ENCODE assay signal across 16 cellular contexts in the genomic region with DNA sequence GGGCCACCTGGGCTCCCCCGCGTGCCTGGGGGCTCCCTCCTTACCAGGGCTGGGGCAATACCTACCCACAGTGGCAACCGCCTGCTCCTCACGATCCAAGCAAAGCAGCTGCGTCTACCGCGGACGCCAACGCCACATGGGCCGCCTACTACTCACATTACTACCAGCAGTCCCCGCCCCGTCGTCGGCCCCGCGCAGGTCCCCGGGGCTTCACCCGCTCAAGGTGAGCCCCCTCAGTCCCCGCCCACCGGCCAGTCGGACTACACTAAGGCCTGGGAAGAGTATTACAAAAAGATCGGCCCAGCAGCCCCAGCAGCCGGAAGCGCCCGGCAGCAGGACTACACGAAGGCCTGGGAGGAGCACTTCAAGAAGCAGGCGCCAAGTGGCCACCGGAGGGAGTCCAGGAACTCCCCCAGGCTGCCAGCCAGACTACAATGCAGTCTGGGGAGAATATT.
DNase-seq lines count a peak whose midpoint lies in the region; ATAC-seq, FAIRE-seq and TF ChIP-seq lines count a peak whose summit lies in the region.
"Had no signal": no experiment of that assay in that cellular context is flagged by ENCODE, and none has a peak within 500 bp of the region (broad histone marks: within the 10 kb centered on the region; RNA-seq: fewer than 3 reads in every experiment).

No MANE protein-coding gene starts in this region.

- H3K4me3 ChIP-seq in HCT116 (replicated peaks in 1 of 2; ENCODE audit: low read depth in 1 of 2, low read length in 2 of 2) (no peak overlapping the region), small intestine (ENCODE audit: low read depth in 1 of 2, low read length in 2 of 2) (no peak overlapping the region)
- H3K4me3 ChIP-seq: gastrocnemius medialis, skin epidermis, suprapubic skin had no signal

- intact Hi-C loops in HCT116 (cut with micrococcal nuclease): no loop called here

- no peak overlapping the region for H3K9ac ChIP-seq in HCT116 (ENCODE audit: low read length)

- peak in 2 of 3 experiments; percentile 40; a peak in 3 of 6 replicates for TF ChIP-seq CTCF in HCT116 (IDR thresholded peaks at IDR 0.05 in 2 of 3, conservative IDR thresholded peaks at IDR 0.05 in 1 of 3; ENCODE audit: borderline replicate concordance in 1 of 3, insufficient read depth in 1 of 3, low read depth in 2 of 3, low read length in 2 of 3)
- TF ChIP-seq CTCF in WTC11 (IDR thresholded peaks at IDR 0.05): no peak

- peaks cover 10% of the 10 kb centered on the region for H3K9me3 Mint-ChIP-seq in WTC11
- H3K9me3 Mint-ChIP-seq: CD8-positive, alpha-beta T cell had no signal

- no peak overlapping the region for H3K27ac Mint-ChIP-seq in WTC11
- H3K27ac Mint-ChIP-seq: CD8-positive, alpha-beta T cell had no signal

- RAD21 ChIA-PET in HCT116 (lab: Charles Lee; ENCODE audit: low non-redundant PET in 1 of 2, low total read pairs in 2 of 2, uncharacterized antibody in 2 of 2, unreplicated experiment in 2 of 2): no interaction called here

- no peak overlapping the region for H2AFZ ChIP-seq in HCT116 (ENCODE audit: low read depth, low read length, poor library complexity, severe bottlenecking)

- H3K4me3 Mint-ChIP-seq in WTC11: peak overlapping the region; percentile 54
- H3K4me3 Mint-ChIP-seq: CD8-positive, alpha-beta T cell had no signal

- H3K36me3 ChIP-seq in HCT116 (ENCODE audit: control insufficient read depth in 1 of 2, insufficient read depth in 2 of 2, low read length in 2 of 2) (no peaks in the 10 kb centered on the region; a peak in 1 of 4 replicates), small intestine (ENCODE audit: control insufficient read depth in 2 of 2, insufficient read depth in 2 of 2, low read length in 2 of 2) (no peaks in the 10 kb centered on the region)
- H3K36me3 ChIP-seq: gastrocnemius medialis, neutrophil, suprapubic skin had no signal

- POLR2A ChIA-PET in HCT116 (lab: Charles Lee) (interaction anchor here (0.6 kb wide), 1 partner anchor 83 kb away, joined by 3 read pairs; no protein-coding TSS in a partner anchor), WTC11 (lab: Charles Lee) (no interaction called here)

- H3K27me3 Mint-ChIP-seq in WTC11 (ENCODE audit: low read depth): peaks cover 21% of the 10 kb centered on the region

- 0 out of 2 replicates have a peak, but pooled peaks cover 2% of the 10 kb centered on the region for H3K4me1 Mint-ChIP-seq in WTC11

- H3K4me1 ChIP-seq in HCT116 (ENCODE audit: control insufficient read depth in 1 of 2, insufficient read depth in 2 of 2, low read length in 2 of 2) (peaks cover 35 to 36% of the 10 kb centered on the region in 2 experiments), small intestine (ENCODE audit: control insufficient read depth in 2 of 2, insufficient read depth in 1 of 2, low read depth in 1 of 2, low read length in 1 of 2) (no peaks in the 10 kb centered on the region)
- H3K4me1 ChIP-seq: gastrocnemius medialis, suprapubic skin had no signal

- H3K79me2 ChIP-seq in HCT116 (ENCODE audit: insufficient read depth, low read length): peaks cover 7% of the 10 kb centered on the region

- CTCF ChIA-PET in HCT116 (lab: Charles Lee) (no interaction called here), WTC11 (lab: Charles Lee) (no interaction called here)

- TF ChIP-seq RAD21 in HCT116 (IDR thresholded peaks at IDR 0.05; ENCODE audit: low read depth): 0 out of 2 replicates have a peak, but pooled peaks have one; percentile 9

- H4K20me1 ChIP-seq in HCT116 (ENCODE audit: insufficient read depth): no peaks in the 10 kb centered on the region

- H3K9me2 ChIP-seq in HCT116 (ENCODE audit: insufficient read depth): no peaks in the 10 kb centered on the region; the same call in 1 of the 2 replicates

- DNase-seq in D341Med (ENCODE audit: low spot score): peak; percentile 34
- DNase-seq in HCT116 (ENCODE audit: low read depth, low spot score): no peak
- DNase-seq in WTC11 (ENCODE audit: low spot score): peak; percentile 78
- DNase-seq in iPS-NIHi11 (ENCODE audit: low spot score): peak; percentile 67
- DNase-seq in small intestine: no peak
- DNase-seq in midbrain (lab: John Stamatoyannopoulos, UW): no peak
- DNase-seq in RPMI8226: no peak
- DNase-seq in GM12892 (ENCODE audit: insufficient read length): no peak
- DNase-seq: CD8-positive, alpha-beta T cell; gastrocnemius medialis; MM.1S had no signal

- H3K27me3 ChIP-seq in HCT116 (ENCODE audit: insufficient read depth, low read length) (no peaks in the 10 kb centered on the region), small intestine (ENCODE audit: control insufficient read depth in 2 of 2, insufficient read depth in 2 of 2, low read length in 2 of 2) (peaks cover 0 to 2% of the 10 kb centered on the region in 2 donors)
- H3K27me3 ChIP-seq: gastrocnemius medialis, suprapubic skin had no signal

- no peak overlapping the region for H3K4me2 ChIP-seq in HCT116 (ENCODE audit: low read length)

- H3K27ac ChIP-seq in HCT116 (ENCODE audit: low read depth, low read length) (peak overlapping the region; percentile 99), small intestine (ENCODE audit: low read depth in 1 of 2, low read length in 1 of 2) (no peak overlapping the region)
- H3K27ac ChIP-seq: gastrocnemius medialis, HL-60, neutrophil, skin epidermis, suprapubic skin, VCaP had no signal

- no peak for TF ChIP-seq POLR2A in HCT116 (IDR thresholded peaks at IDR 0.05; ENCODE audit: borderline replicate concordance, extremely low read depth, insufficient read depth, insufficient read length)
- TF ChIP-seq POLR2A in GM12892 (IDR thresholded peaks at IDR 0.05; ENCODE audit: low read depth, low read length): no peak

- peaks cover 5% of the 10 kb centered on the region; the same call in 1 of the 2 replicates for H3K36me3 Mint-ChIP-seq in WTC11
- H3K36me3 Mint-ChIP-seq: CD8-positive, alpha-beta T cell had no signal

- peak; percentile 73 for ATAC-seq in HCT116
- ATAC-seq in WTC11: peak; percentile 98
- ATAC-seq: CD8-positive, alpha-beta T cell; gastrocnemius medialis had no signal

- FAIRE-seq in small intestine (lab: Jason Lieb, UNC): no peak
- no peak for FAIRE-seq in GM12892 (lab: Jason Lieb, UNC)

- no TSS peak for BruUV-seq in HCT116 (replicated peaks; lab: Mats Ljungman, UMichigan)

- 64 to 72% (median 70%) methylated on average over 28 of the region's 28 CpGs for WGBS in small intestine, 3 donors

- H3K9me3 ChIP-seq in HCT116 (ENCODE audit: control insufficient read depth in 1 of 2, insufficient read depth in 1 of 2, low read depth in 1 of 2, low read length in 2 of 2) (peaks cover 5 to 17% of the 10 kb centered on the region in 2 experiments; a peak in 1 of 4 replicates), small intestine (ENCODE audit: control insufficient read depth, low read depth) (no peaks in the 10 kb centered on the region)
- H3K9me3 ChIP-seq: gastrocnemius medialis, neutrophil, suprapubic skin had no signal

TF ChIP-seq in HCT116, 20 proteins besides CTCF, POLR2A, EP300 and RAD21 (continues in another document):
- TF ChIP-seq FOSL1 (IDR thresholded peaks at IDR 0.05; ENCODE audit: low read depth) (no peak), ELF1 (IDR thresholded peaks at IDR 0.05; ENCODE audit: borderline replicate concordance, low read depth) (no peak), SP1 (IDR thresholded peaks at IDR 0.05; ENCODE audit: low read depth) (no peak), SRF (IDR thresholded peaks at IDR 0.05; ENCODE audit: low read depth) (no peak), CEBPB (IDR thresholded peaks at IDR 0.05; ENCODE audit: low read depth) (no peak), POLR2AphosphoS5 (IDR thresholded peaks at IDR 0.05; ENCODE audit: low read depth, low read length) (no peak), EGR1 (IDR thresholded peaks at IDR 0.05; ENCODE audit: low read depth) (no peak), JUND (IDR thresholded peaks at IDR 0.05) (no peak)
- TF ChIP-seq, protein P1, sequence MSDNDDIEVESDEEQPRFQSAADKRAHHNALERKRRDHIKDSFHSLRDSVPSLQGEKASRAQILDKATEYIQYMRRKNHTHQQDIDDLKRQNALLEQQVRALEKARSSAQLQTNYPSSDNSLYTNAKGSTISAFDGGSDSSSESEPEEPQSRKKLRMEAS (IDR thresholded peaks at IDR 0.05): no peak
- TF ChIP-seq, protein P2, sequence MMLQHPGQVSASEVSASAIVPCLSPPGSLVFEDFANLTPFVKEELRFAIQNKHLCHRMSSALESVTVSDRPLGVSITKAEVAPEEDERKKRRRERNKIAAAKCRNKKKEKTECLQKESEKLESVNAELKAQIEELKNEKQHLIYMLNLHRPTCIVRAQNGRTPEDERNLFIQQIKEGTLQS (IDR thresholded peaks at IDR 0.05): no peak

TF ChIP-seq in WTC11, 78 proteins besides CTCF, POLR2A, EP300 and RAD21 (continues in another document):
- TF ChIP-seq, protein P3, sequence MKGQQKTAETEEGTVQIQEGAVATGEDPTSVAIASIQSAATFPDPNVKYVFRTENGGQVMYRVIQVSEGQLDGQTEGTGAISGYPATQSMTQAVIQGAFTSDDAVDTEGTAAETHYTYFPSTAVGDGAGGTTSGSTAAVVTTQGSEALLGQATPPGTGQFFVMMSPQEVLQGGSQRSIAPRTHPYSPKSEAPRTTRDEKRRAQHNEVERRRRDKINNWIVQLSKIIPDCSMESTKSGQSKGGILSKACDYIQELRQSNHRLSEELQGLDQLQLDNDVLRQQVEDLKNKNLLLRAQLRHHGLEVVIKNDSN (CRISPR knock-in tag; IDR thresholded peaks at IDR 0.05): no peak
- TF ChIP-seq, protein P4, sequence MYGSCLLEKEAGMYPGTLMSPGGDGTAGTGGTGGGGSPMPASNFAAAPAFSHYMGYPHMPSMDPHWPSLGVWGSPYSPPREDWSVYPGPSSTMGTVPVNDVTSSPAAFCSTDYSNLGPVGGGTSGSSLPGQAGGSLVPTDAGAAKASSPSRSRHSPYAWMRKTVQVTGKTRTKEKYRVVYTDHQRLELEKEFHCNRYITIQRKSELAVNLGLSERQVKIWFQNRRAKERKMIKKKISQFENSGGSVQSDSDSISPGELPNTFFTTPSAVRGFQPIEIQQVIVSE (CRISPR knock-in tag; IDR thresholded peaks at IDR 0.05; ENCODE audit: borderline replicate concordance): no peak
- TF ChIP-seq SOX15 (CRISPR knock-in tag; IDR thresholded peaks at IDR 0.05) (no peak), ZNF396 (CRISPR knock-in tag; IDR thresholded peaks at IDR 0.05; ENCODE audit: borderline replicate concordance) (no peak), ELF4 (CRISPR knock-in tag; IDR thresholded peaks at IDR 0.05; ENCODE audit: low read depth) (no peak)
- TF ChIP-seq, protein P1 (CRISPR knock-in tag; IDR thresholded peaks at IDR 0.05): peak; percentile 32; the same call in 1 of the 2 replicates

Comparison
In these comparisons a context has a peak if more than half of its experiments do, and no peak if none do; other contexts are left out.
1. DNase-seq: peak in D341Med (single experiment), WTC11 (single experiment) and iPS-NIHi11 (single experiment); none in HCT116 (single experiment), small intestine (single experiment), midbrain (single experiment), RPMI8226 (single experiment) and GM12892 (single experiment).